18 cellular contexts compared by ENCODE assay signal in genomic region chr10:122850705-122851640, GRCh38. TPM values are rescaled to one million over a fixed set of nuclear protein-coding genes. Genes with fewer than 3 reads are reported as not detected.
DNase-seq lines count a peak whose midpoint lies in the region; ATAC-seq and TF ChIP-seq lines count a peak whose summit lies in the region.
"Had no signal": no experiment of that assay in that cellular context is flagged by ENCODE, and none has a peak within 500 bp of the region (broad histone marks: within the 10 kb centered on the region; RNA-seq: fewer than 3 reads in every experiment).

No MANE protein-coding gene starts in this region.

- no peak for TF ChIP-seq RAD21 in IMR-90 (IDR thresholded peaks at IDR 0.05; ENCODE audit: low read length)

- no peak for TF ChIP-seq POLR2A in IMR-90 (IDR thresholded peaks at IDR 0.05; ENCODE audit: low read depth, low read length)

- H2BK20ac ChIP-seq in IMR-90 (ENCODE audit: low read depth, low read length) = no peak overlapping the region

- H3K27ac ChIP-seq in IMR-90 (ENCODE audit: insufficient read depth, low read length) = no peak overlapping the region
- H3K27ac ChIP-seq: brain microvascular endothelial cell, left lung, prostate gland had no signal

- no peak overlapping the region for H2BK15ac ChIP-seq in IMR-90 (ENCODE audit: low read depth, low read length)

- CTCF ChIA-PET in IMR-90 (lab: Yijun Ruan, JAX) = interaction anchor here (0.6 kb wide), 2 partner anchors 129 to 285 kb away, joined by 3 to 7 read pairs; partner anchors contain the start of gene PSTK

- 60% methylated on average over 3 of the region's 5 CpGs; no CpG with 5 or more reads in 1 of the 2 experiments for WGBS in IMR-90 (ENCODE audit: extremely low coverage in 2 of 2, insufficient read length in 1 of 2), 2 experiments

- peak overlapping the region; percentile 21 for H3K4ac ChIP-seq in IMR-90 (ENCODE audit: low read depth, low read length)

- H3K56ac ChIP-seq in IMR-90 (ENCODE audit: extremely low read depth, insufficient read depth, low read length) = no peak overlapping the region

- peak; percentile 64 for DNase-seq in IMR-90
- DNase-seq in amniotic epithelial cell (ENCODE audit: low read depth) = peak; percentile 45
- DNase-seq in fibroblast of pulmonary artery (ENCODE audit: low read depth) = peak; percentile 54
- DNase-seq in stimulated activated effector memory CD8-positive, alpha-beta T cell treated with anti-CD3 and anti-CD28 coated beads, Interleukin-12 subunit alpha, Interleukin-12 subunit beta, amount 100 ng/mL, for 72 hours (ENCODE audit: low spot score in 2 of 2) = no peak
- DNase-seq in medulla oblongata (ENCODE audit: extremely low spot score) = no peak
- DNase-seq in HK-2 (ENCODE audit: unreplicated experiment) = no peak
- no peak for DNase-seq in occipital lobe (lab: John Stamatoyannopoulos, UW)
- no peak for DNase-seq in NCI-H187 (lab: John Stamatoyannopoulos, UW)
- DNase-seq: activated CD4-positive, CD25-positive, alpha-beta regulatory T cell treated with anti-CD3 and anti-CD28 coated beads, Interleukin-2, amount 50 U/mL, for 72 hours; activated naive CD4-positive, alpha-beta T cell; brain microvascular endothelial cell; C1 segment of cervical spinal cord; left lung had no signal

- intact Hi-C loops in IMR-90 (cut with micrococcal nuclease) = loop anchor here (5.0 to 10.0 kb wide), 2 partner anchors 101 to 304 kb away; partner anchors contain the start of genes BUB3 and C10orf88

- H3K4me2 ChIP-seq in IMR-90 (ENCODE audit: low read depth, low read length) = peak overlapping the region; percentile 26; the same call in 1 of the 2 replicates

- H3K36me3 ChIP-seq in IMR-90 (ENCODE audit: control insufficient read depth, insufficient read depth, low read length) = no peaks in the 10 kb centered on the region
- H3K36me3 ChIP-seq: brain microvascular endothelial cell, left lung, prostate gland had no signal

- in situ Hi-C loops in IMR-90 (cut with MboI; ENCODE audit: low sequenced_read_pairs) = loop anchor here (25.0 kb wide), 2 partner anchors 311 to 689 kb away; partner anchors contain the start of gene BUB3

- no peak overlapping the region for H4K8ac ChIP-seq in IMR-90 (ENCODE audit: low read depth in 2 of 2, low read length in 2 of 2)

- BruUV-seq in IMR-90 (replicated peaks; lab: Mats Ljungman, UMichigan) = no TSS peak

- H3K14ac ChIP-seq in IMR-90 (replicated peaks; ENCODE audit: low read depth, low read length) = no peak overlapping the region

- H2AFZ ChIP-seq in IMR-90 (replicated peaks; ENCODE audit: low read length, poor library complexity) = no peak overlapping the region

- no peak for ATAC-seq in IMR-90 (ENCODE audit: low read depth)
- ATAC-seq in stimulated activated effector memory CD8-positive, alpha-beta T cell treated with anti-CD3 and anti-CD28 coated beads, Interleukin-12 subunit alpha, Interleukin-12 subunit beta, amount 100 ng/mL, for 72 hours = peak; percentile 45
- ATAC-seq: left lung had no signal

- POLR2A ChIA-PET in IMR-90 (lab: Charles Lee; ENCODE audit: unreplicated experiment) = interaction anchor here (0.7 kb wide), 1 partner anchor 9 kb away, joined by 3 read pairs; no protein-coding TSS in a partner anchor

- peaks cover 6 to 34% of the 10 kb centered on the region in 2 experiments for H3K79me1 ChIP-seq in IMR-90 (ENCODE audit: low read depth in 1 of 2, low read length in 2 of 2)

- H3K27ac Mint-ChIP-seq in stimulated activated effector memory CD8-positive, alpha-beta T cell treated with anti-CD3 and anti-CD28 coated beads, Interleukin-12 subunit alpha, Interleukin-12 subunit beta, amount 100 ng/mL, for 72 hours = no peak overlapping the region
- H3K27ac Mint-ChIP-seq: stimulated activated naive CD8-positive, alpha-beta T cell treated with anti-CD3 and anti-CD28 coated beads, Interleukin-15, Interleukin-2, amounts not matched to agents 100 ng/mL and 50 ng/mL, for 24 hours had no signal

- peaks cover 64% of the 10 kb centered on the region for H3K36me3 Mint-ChIP-seq in stimulated activated effector memory CD8-positive, alpha-beta T cell treated with anti-CD3 and anti-CD28 coated beads, Interleukin-12 subunit alpha, Interleukin-12 subunit beta, amount 100 ng/mL, for 72 hours

- no peaks in the 10 kb centered on the region for H3K9me3 ChIP-seq in IMR-90 (ENCODE audit: control insufficient read depth, insufficient read depth, low read length)
- H3K9me3 ChIP-seq: left lung, prostate gland had no signal

- peak overlapping the region; percentile 64 for H4K91ac ChIP-seq in IMR-90 (ENCODE audit: insufficient read depth, low read depth, low read length)

- H3K4me3 Mint-ChIP-seq in stimulated activated effector memory CD8-positive, alpha-beta T cell treated with anti-CD3 and anti-CD28 coated beads, Interleukin-12 subunit alpha, Interleukin-12 subunit beta, amount 100 ng/mL, for 72 hours = no peak overlapping the region
- H3K4me3 Mint-ChIP-seq: stimulated activated naive CD8-positive, alpha-beta T cell treated with anti-CD3 and anti-CD28 coated beads, Interleukin-15, Interleukin-2, amounts not matched to agents 100 ng/mL and 50 ng/mL, for 24 hours had no signal

- no peak overlapping the region for H2AK9ac ChIP-seq in IMR-90 (replicated peaks; ENCODE audit: low read depth, low read length, poor library complexity)

- H3K9me3 Mint-ChIP-seq in stimulated activated effector memory CD8-positive, alpha-beta T cell treated with anti-CD3 and anti-CD28 coated beads, Interleukin-12 subunit alpha, Interleukin-12 subunit beta, amount 100 ng/mL, for 72 hours = peaks cover 2% of the 10 kb centered on the region

- H3K23ac ChIP-seq in IMR-90 (ENCODE audit: low read depth, low read length) = 0 out of 2 replicates have a peak overlapping the region, but pooled peaks have one; percentile 8

- peak overlapping the region; percentile 31; the same call in 1 of the 2 replicates for H2BK120ac ChIP-seq in IMR-90 (ENCODE audit: low read depth, low read length)

- TF ChIP-seq CTCF in IMR-90 (conservative IDR thresholded peaks at IDR 0.05; ENCODE audit: low read depth, low read length) (no peak), fibroblast of pulmonary artery (IDR thresholded peaks at IDR 0.05; ENCODE audit: low read length, missing control alignments) (no peak)

- H4K5ac ChIP-seq in IMR-90 (ENCODE audit: low read depth, low read length) = no peak overlapping the region

- peak overlapping the region; percentile 16; the same call in 1 of the 2 replicates for H3K18ac ChIP-seq in IMR-90 (ENCODE audit: low read depth, low read length)

- peaks cover 30% of the 10 kb centered on the region for H3K4me1 ChIP-seq in IMR-90 (ENCODE audit: control insufficient read depth, insufficient read depth, low read length)
- H3K4me1 ChIP-seq: left lung had no signal

- H2AK5ac ChIP-seq in IMR-90 (ENCODE audit: low read depth, low read length) = no peak overlapping the region

- H2BK5ac ChIP-seq in IMR-90 (ENCODE audit: low read depth, low read length, poor library complexity, severe bottlenecking) = peak overlapping the region; percentile 14

- H3K27me3 ChIP-seq in IMR-90 (ENCODE audit: control insufficient read depth, insufficient read depth, low read length) = no peaks in the 10 kb centered on the region
- H3K27me3 ChIP-seq: brain microvascular endothelial cell, left lung had no signal

- H3K4me1 Mint-ChIP-seq in stimulated activated effector memory CD8-positive, alpha-beta T cell treated with anti-CD3 and anti-CD28 coated beads, Interleukin-12 subunit alpha, Interleukin-12 subunit beta, amount 100 ng/mL, for 72 hours = peaks cover 29% of the 10 kb centered on the region

- H3K9me1 ChIP-seq in IMR-90 (ENCODE audit: insufficient read depth, low read length) = peaks cover 19% of the 10 kb centered on the region

- H3K4me3 ChIP-seq in IMR-90 (ENCODE audit: insufficient read depth, low read depth, low read length) = no peak overlapping the region
- H3K4me3 ChIP-seq in fibroblast of pulmonary artery (replicated peaks; ENCODE audit: low read depth, low read length) = no peak overlapping the region
- H3K4me3 ChIP-seq: left lung, prostate gland had no signal

- dilution Hi-C loops in IMR-90 (cut with HindIII; ENCODE audit: low sequenced_read_pairs, unreplicated experiment) = no loop called here

- H4K20me1 ChIP-seq in IMR-90 (ENCODE audit: insufficient read depth, low read length) = no peaks in the 10 kb centered on the region

- H3K9ac ChIP-seq in IMR-90 (ENCODE audit: low read depth, low read length) = no peak overlapping the region

TF ChIP-seq in IMR-90, 13 proteins besides CTCF, POLR2A, EP300 and RAD21:
- TF ChIP-seq NFE2L2 (IDR thresholded peaks at IDR 0.05; ENCODE audit: low read depth, low read length) (no peak), BHLHE40 (IDR thresholded peaks at IDR 0.05; ENCODE audit: low read depth, low read length) (no peak), MXI1 (IDR thresholded peaks at IDR 0.05; ENCODE audit: borderline replicate concordance, low read depth, low read length) (no peak), CEBPB (IDR thresholded peaks at IDR 0.05; ENCODE audit: low read depth, low read length) (peak; percentile 9; the same call in 1 of the 2 replicates)

RNA-seq across cellular contexts. Expression of gene CUZD1, which starts 5.3 kb away (rescaled TPM):
- total RNA-seq in IMR-90 (2012; rRNA removed) (0.36 and 0.56 TPM in 2 replicates), occipital lobe (0.31 TPM)
- 0.56 and 0.67 TPM in 2 replicates for polyA plus RNA-seq in IMR-90 (2012; rRNA removed)
- 0.07 and 0.10 TPM in 2 replicates for polyA plus RNA-seq in IMR-90 (2012; cell fraction: cytosol; rRNA removed)
- polyA plus RNA-seq in IMR-90 (2012; cell fraction: nucleus; rRNA removed; ENCODE audit: low replicate concordance) = 0.62 and 3.9 TPM in 2 replicates

RNA-seq across cellular contexts. Expression of gene FAM24B, which starts 28.4 kb away (rescaled TPM):
- total RNA-seq in IMR-90 (2012; rRNA removed) = 1.6 and 2.2 TPM in 2 replicates
- polyA plus RNA-seq in IMR-90 (2012; rRNA removed) = 3.4 and 4.3 TPM in 2 replicates
- polyA plus RNA-seq in IMR-90 (2012; cell fraction: cytosol; rRNA removed) = 2.4 and 4.4 TPM in 2 replicates
- 1.3 and 9.8 TPM in 2 replicates for polyA plus RNA-seq in IMR-90 (2012; cell fraction: nucleus; rRNA removed; ENCODE audit: low replicate concordance)
- 3.9 TPM for total RNA-seq in occipital lobe

RNA-seq across cellular contexts. Expression of gene FAM24A, which starts 59.4 kb away (rescaled TPM):
- not detected in 2 replicates for total RNA-seq in IMR-90 (2012; rRNA removed)
- not detected in 2 replicates for polyA plus RNA-seq in IMR-90 (2012; rRNA removed)
- polyA plus RNA-seq in IMR-90 (2012; cell fraction: cytosol; rRNA removed) = not detected in 2 replicates
- polyA plus RNA-seq in IMR-90 (2012; cell fraction: nucleus; rRNA removed; ENCODE audit: low replicate concordance) = not detected in 2 replicates
- not detected for total RNA-seq in occipital lobe
- total RNA-seq: left lung; myocyte; prostate gland; T-helper 2 cell treated with Interferon-gamma antibody and Interleukin-4, amounts not matched to agents 100 ng/mL and 5 ng/mL, for 36 hours; ureter had no signal

Comparison
In these comparisons a context has a peak if more than half of its experiments do, and no peak if none do; other contexts are left out.
1. DNase-seq: peak in IMR-90 (single experiment), amniotic epithelial cell (single experiment) and fibroblast of pulmonary artery (single experiment); none in stimulated activated effector memory CD8-positive, alpha-beta T cell treated with anti-CD3 and anti-CD28 coated beads, Interleukin-12 subunit alpha, Interleukin-12 subunit beta, amount 100 ng/mL, for 72 hours (0 of 2), medulla oblongata (single experiment), HK-2 (single experiment), occipital lobe (single experiment) and NCI-H187 (0 of 2).